In genomic region chr22:42080287-42080686, GRCh38 we compare ENCODE assay signal across 8 cellular contexts. TPM values are rescaled to one million over a fixed set of nuclear protein-coding genes. Genes with fewer than 3 reads are reported as not detected.
DNase-seq lines count a peak whose midpoint lies in the region; ATAC-seq and TF ChIP-seq lines count a peak whose summit lies in the region.

No MANE protein-coding gene starts in this region.

- H3K4me1 ChIP-seq in cardiac muscle cell (ENCODE audit: low read depth) (peaks cover 13% of the 10 kb centered on the region), osteoblast (ENCODE audit: insufficient read depth, low read length) (peaks cover 11% of the 10 kb centered on the region)

- H3K4me3 Mint-ChIP-seq in CD4-positive, alpha-beta T cell: peak overlapping the region; percentile 93
- H3K4me3 Mint-ChIP-seq in activated naive CD4-positive, alpha-beta T cell treated with anti-CD3 and anti-CD28 coated beads, Interleukin-2, amount 10 ng/mL, durations not matched to agents 7 days and 5 days: peak overlapping the region; percentile 94

- DNase-seq in CD4-positive, alpha-beta T cell: no peak
- DNase-seq in Jurkat, Clone E6-1 (ENCODE audit: low read depth, low spot score): no peak
- peak; percentile 52 for DNase-seq in activated naive CD4-positive, alpha-beta T cell treated with anti-CD3 and anti-CD28 coated beads, Interleukin-2, amount 10 ng/mL, durations not matched to agents 7 days and 5 days
- DNase-seq in cardiac muscle cell (ENCODE audit: low read depth in 1 of 2, low spot score in 1 of 2) (peak; percentile 10 to 58), osteoblast (ENCODE audit: insufficient read length, low spot score, missing footprints) (peak; percentile 68), NCI-H187 (lab: John Stamatoyannopoulos, UW) (no peak), SIG-M5 (lab: John Stamatoyannopoulos, UW) (no peak), posterior vena cava (ENCODE audit: low spot score) (no peak)

- CTCF ChIA-PET in CD4-positive, alpha-beta T cell (lab: Charles Lee): interaction anchor here (0.5 to 4.4 kb wide), 4 partner anchors 10 to 118 kb away, joined by 3 to 49 read pairs (median 3); partner anchors contain the start of genes NAGA and NDUFA6
- CTCF ChIA-PET in activated naive CD4-positive, alpha-beta T cell treated with anti-CD3 and anti-CD28 coated beads, Interleukin-2, amount 10 ng/mL, durations not matched to agents 7 days and 5 days (lab: Charles Lee): interaction anchor here (1.2 to 3.4 kb wide), 3 partner anchors 10 to 357 kb away, joined by 3 to 14 read pairs (median 3); partner anchors contain the start of gene NDUFA6

- H3K9me3 ChIP-seq in CD4-positive, alpha-beta T cell (ENCODE audit: control insufficient read depth, low read length): no peaks in the 10 kb centered on the region
- H3K9me3 ChIP-seq in cardiac muscle cell (ENCODE audit: low read depth) (no peaks in the 10 kb centered on the region), osteoblast (ENCODE audit: low read depth, low read length) (no peaks in the 10 kb centered on the region)

- no peaks in the 10 kb centered on the region for H3K9me3 Mint-ChIP-seq in CD4-positive, alpha-beta T cell
- no peaks in the 10 kb centered on the region for H3K9me3 Mint-ChIP-seq in activated naive CD4-positive, alpha-beta T cell treated with anti-CD3 and anti-CD28 coated beads, Interleukin-2, amount 10 ng/mL, durations not matched to agents 7 days and 5 days

- H3K27me3 ChIP-seq in CD4-positive, alpha-beta T cell (ENCODE audit: control insufficient read depth, insufficient read depth, low read length): no peaks in the 10 kb centered on the region
- H3K27me3 ChIP-seq in cardiac muscle cell (no peaks in the 10 kb centered on the region), osteoblast (ENCODE audit: insufficient read depth, low read length) (no peaks in the 10 kb centered on the region)

- peak overlapping the region; percentile 97 for H3K27ac Mint-ChIP-seq in CD4-positive, alpha-beta T cell
- H3K27ac Mint-ChIP-seq in activated naive CD4-positive, alpha-beta T cell treated with anti-CD3 and anti-CD28 coated beads, Interleukin-2, amount 10 ng/mL, durations not matched to agents 7 days and 5 days: peak overlapping the region; percentile 92

- H3K4me3 ChIP-seq in Jurkat, Clone E6-1 (ENCODE audit: low read length): peak overlapping the region; percentile 92
- H3K4me3 ChIP-seq in cardiac muscle cell (peak overlapping the region; percentile 57), osteoblast (ENCODE audit: insufficient read depth, low read length) (peak overlapping the region; percentile 90)

- H3K79me2 ChIP-seq in osteoblast (ENCODE audit: insufficient read depth, low read length): peaks cover 22% of the 10 kb centered on the region

- H3K4me1 Mint-ChIP-seq in CD4-positive, alpha-beta T cell (ENCODE audit: low read depth): peaks cover 50% of the 10 kb centered on the region
- H3K4me1 Mint-ChIP-seq in activated naive CD4-positive, alpha-beta T cell treated with anti-CD3 and anti-CD28 coated beads, Interleukin-2, amount 10 ng/mL, durations not matched to agents 7 days and 5 days: peaks cover 36% of the 10 kb centered on the region

- peaks cover 42% of the 10 kb centered on the region for H3K36me3 Mint-ChIP-seq in CD4-positive, alpha-beta T cell (ENCODE audit: low read depth)
- peaks cover 36% of the 10 kb centered on the region for H3K36me3 Mint-ChIP-seq in activated naive CD4-positive, alpha-beta T cell treated with anti-CD3 and anti-CD28 coated beads, Interleukin-2, amount 10 ng/mL, durations not matched to agents 7 days and 5 days

- H3K27me3 Mint-ChIP-seq in CD4-positive, alpha-beta T cell: no peaks in the 10 kb centered on the region
- no peaks in the 10 kb centered on the region for H3K27me3 Mint-ChIP-seq in activated naive CD4-positive, alpha-beta T cell treated with anti-CD3 and anti-CD28 coated beads, Interleukin-2, amount 10 ng/mL, durations not matched to agents 7 days and 5 days

- H4K20me1 ChIP-seq in osteoblast (ENCODE audit: insufficient read depth, low read length): no peaks in the 10 kb centered on the region

- intact Hi-C loops in CD4-positive, alpha-beta T cell (cut with DNase I, micrococcal nuclease): loop anchor here (1.0 to 10.0 kb wide), 3 partner anchors 10 to 445 kb away; partner anchors contain the start of genes NDUFA6 (in 1 of the 2) and WBP2NL (in 1 of the 2)
- intact Hi-C loops in posterior vena cava (cut with DNase I): no loop called here

- peak overlapping the region; percentile 98 for H3K27ac ChIP-seq in CD4-positive, alpha-beta T cell (ENCODE audit: low read depth, low read length)
- H3K27ac ChIP-seq in cardiac muscle cell (peak overlapping the region; percentile 96), osteoblast (ENCODE audit: low read depth, low read length) (peak overlapping the region; percentile 85)

- TF ChIP-seq CTCF in CD4-positive, alpha-beta T cell (IDR thresholded peaks at IDR 0.05): no peak
- TF ChIP-seq CTCF in cardiac muscle cell (IDR thresholded peaks at IDR 0.05; ENCODE audit: low read depth, low read length): no peak
- no peak for TF ChIP-seq CTCF in osteoblast (IDR thresholded peaks at IDR 0.05; ENCODE audit: extremely low read depth, low read depth, low read length)

- H3K36me3 ChIP-seq in cardiac muscle cell: peaks cover 19% of the 10 kb centered on the region
- peaks cover 50% of the 10 kb centered on the region for H3K36me3 ChIP-seq in osteoblast (ENCODE audit: insufficient read depth, low read length)

- peak overlapping the region; percentile 91 for H2AFZ ChIP-seq in osteoblast (ENCODE audit: low read length)

- no peak for ATAC-seq in CD4-positive, alpha-beta T cell (ENCODE audit: poor library complexity)

- POLR2A ChIA-PET in CD4-positive, alpha-beta T cell (lab: Charles Lee): interaction anchor here (0.5 to 4.5 kb wide), 20 partner anchors 10 to 699 kb away, joined by 3 to 161 read pairs (median 4); partner anchors contain the start of genes CCDC134, DESI1, MEI1 and NAGA

- peak overlapping the region; percentile 96 for H3K4me2 ChIP-seq in osteoblast (ENCODE audit: insufficient read depth, low read length)

RNA-seq across cellular contexts. Expression of gene SMDT1, which starts 0.8 kb away (rescaled TPM):
- 10 to 100 TPM; 84.7 to 86.4 TPM for total RNA-seq in CD4-positive, alpha-beta T cell
- 58.2 TPM for polyA plus RNA-seq in Jurkat, Clone E6-1 (2012; ENCODE audit: insufficient read depth, insufficient read length)
- 9.2 and 10.3 TPM in 2 replicates for total RNA-seq in cardiac muscle cell
- polyA plus RNA-seq in cardiac muscle cell: 212 and 237 TPM in 2 replicates
- 4.7 and 7.7 TPM in 2 replicates for total RNA-seq in osteoblast
- 10 to 100 TPM; 63.9 to 67.2 TPM for total RNA-seq in posterior vena cava

RNA-seq across cellular contexts. Expression of gene PHETA2, which starts 6.2 kb away (rescaled TPM):
- under 1 TPM; 0.27 to 0.42 TPM for total RNA-seq in CD4-positive, alpha-beta T cell
- not detected for polyA plus RNA-seq in Jurkat, Clone E6-1 (2012; ENCODE audit: insufficient read depth, insufficient read length)
- total RNA-seq in cardiac muscle cell: 1.1 and 2.2 TPM in 2 replicates
- 0.68 and 1.1 TPM in 2 replicates for polyA plus RNA-seq in cardiac muscle cell
- total RNA-seq in osteoblast: 23.9 and 26.2 TPM in 2 replicates
- 10 to 100 TPM; 15.2 to 17.3 TPM for total RNA-seq in posterior vena cava

RNA-seq across cellular contexts. Expression of gene NAGA, which starts 9.7 kb away (rescaled TPM):
- 1 to 10 TPM; 2.6 to 3.2 TPM for total RNA-seq in CD4-positive, alpha-beta T cell
- polyA plus RNA-seq in Jurkat, Clone E6-1 (2012; ENCODE audit: insufficient read depth, insufficient read length): 12.3 TPM
- total RNA-seq in cardiac muscle cell: 31.7 and 34.9 TPM in 2 replicates
- polyA plus RNA-seq in cardiac muscle cell: 22.8 and 29.7 TPM in 2 replicates
- 35.9 and 44.2 TPM in 2 replicates for total RNA-seq in osteoblast
- 10 to 100 TPM; 18.4 to 29.7 TPM for total RNA-seq in posterior vena cava

RNA-seq across cellular contexts. Expression of gene NDUFA6, which starts 10.3 kb away (rescaled TPM):
- total RNA-seq in CD4-positive, alpha-beta T cell: 10 to 100 TPM; 52.8 to 59.8 TPM
- polyA plus RNA-seq in Jurkat, Clone E6-1 (2012; ENCODE audit: insufficient read depth, insufficient read length): 304 TPM
- total RNA-seq in cardiac muscle cell (134 and 186 TPM in 2 replicates), osteoblast (33.0 and 41.6 TPM in 2 replicates), posterior vena cava (10 to 100 TPM; 48.1 to 52.1 TPM)
- polyA plus RNA-seq in cardiac muscle cell: 289 and 324 TPM in 2 replicates

RNA-seq across cellular contexts. Expression of gene CYP2D6, which starts 50.3 kb away (rescaled TPM):
- total RNA-seq in CD4-positive, alpha-beta T cell: 1 to 10 TPM; 7.4 to 7.5 TPM
- 1.5 TPM for polyA plus RNA-seq in Jurkat, Clone E6-1 (2012; ENCODE audit: insufficient read depth, insufficient read length)
- 0.14 and 2.2 TPM in 2 replicates for total RNA-seq in cardiac muscle cell
- 2.3 and 2.6 TPM in 2 replicates for polyA plus RNA-seq in cardiac muscle cell
- 0.29 and 0.36 TPM in 2 replicates for total RNA-seq in osteoblast
- under 1 TPM; 0.37 to 0.48 TPM for total RNA-seq in posterior vena cava

Comparison
In these comparisons a context has a peak if more than half of its experiments do, and no peak if none do; other contexts are left out.
1. DNase-seq: peak in activated naive CD4-positive, alpha-beta T cell treated with anti-CD3 and anti-CD28 coated beads, Interleukin-2, amount 10 ng/mL, durations not matched to agents 7 days and 5 days (single experiment), cardiac muscle cell (2 of 2) and osteoblast (single experiment); none in CD4-positive, alpha-beta T cell (0 of 10), Jurkat, Clone E6-1 (single experiment), NCI-H187 (0 of 2), SIG-M5 (single experiment) and posterior vena cava (single experiment).
2. intact Hi-C loops: an anchor here in CD4-positive, alpha-beta T cell (1.0 to 10.0 kb wide); none called in posterior vena cava.
3. Peak in every context shown above with its lines, with median percentiles within 50 percentile points of each other: H3K27ac ChIP-seq and H3K4me3 ChIP-seq.